In genomic region chr9:93307468-93308157, GRCh38 we compare ENCODE assay signal across 18 cellular contexts.
DNase-seq lines count a peak whose midpoint lies in the region; ATAC-seq and TF ChIP-seq lines count a peak whose summit lies in the region.
"Had no signal": no experiment of that assay in that cellular context is flagged by ENCODE, and none has a peak within 500 bp of the region (broad histone marks: within the 10 kb centered on the region; RNA-seq: fewer than 3 reads in every experiment).

No MANE protein-coding gene starts in this region.

- H2BK5ac ChIP-seq in trophoblast cell (ENCODE audit: low read depth, low read length, poor library complexity) = no peak overlapping the region

- TF ChIP-seq CTCF in neural progenitor cell (IDR thresholded peaks at IDR 0.05) = no peak

- H3K4me2 ChIP-seq in trophoblast cell (ENCODE audit: low read length) (no peak overlapping the region), neural progenitor cell (no peak overlapping the region)
- H3K4me2 ChIP-seq: GM23338 had no signal

- H3K79me1 ChIP-seq in trophoblast cell (ENCODE audit: low read length) = no peaks in the 10 kb centered on the region

- H3K36me3 ChIP-seq in trophoblast cell (ENCODE audit: control insufficient read depth in 1 of 2, insufficient read depth in 2 of 2, low read length in 2 of 2) (peaks cover 0 to 2% of the 10 kb centered on the region in 2 experiments), aorta (ENCODE audit: control insufficient read depth in 1 of 2, insufficient read depth in 2 of 2, low read length in 1 of 2) (no peaks in the 10 kb centered on the region), neural progenitor cell (no peaks in the 10 kb centered on the region)

- no peak overlapping the region for H3K9ac ChIP-seq in trophoblast cell (ENCODE audit: low read length)
- no peak overlapping the region for H3K9ac ChIP-seq in neural progenitor cell

- H3K27ac ChIP-seq in trophoblast cell (ENCODE audit: low read depth, low read length) (no peak overlapping the region), aorta (ENCODE audit: low read depth in 1 of 2, low read length in 2 of 2) (no peak overlapping the region), neural progenitor cell (no peak overlapping the region)

- no peak overlapping the region for H3K4me3 Mint-ChIP-seq in activated CD8-positive, alpha-beta memory T cell treated with anti-CD3 and anti-CD28 coated beads, Interleukin-2, amount 10 ng/mL, durations not matched to agents 7 days and 5 days
- no peak overlapping the region for H3K4me3 Mint-ChIP-seq in activated T-helper 1 cell treated with anti-CD3 and anti-CD28 coated beads, Interleukin-12 subunit alpha, Interleukin-12 subunit beta, Interleukin-2, Interleukin-4 antibody, amounts not matched to agents 30 ng/mL and 10 ng/mL and 1 ng/mL, durations not matched to agents 14 hours and 24 hours and 36 hours
- H3K4me3 Mint-ChIP-seq in neural progenitor cell = no peak overlapping the region
- H3K4me3 Mint-ChIP-seq: CD8-positive, alpha-beta T cell; GM23338 had no signal

- no peak overlapping the region for H2BK120ac ChIP-seq in trophoblast cell (ENCODE audit: insufficient read depth, low read length, poor library complexity)

- DNase-seq in activated CD8-positive, alpha-beta memory T cell treated with anti-CD3 and anti-CD28 coated beads, Interleukin-2, amount 10 ng/mL, durations not matched to agents 7 days and 5 days = peak; percentile 31
- DNase-seq in activated CD8-positive, alpha-beta memory T cell treated with anti-CD3 and anti-CD28 coated beads, Interleukin-2, amount 50 U/mL, for 4 hours = no peak
- DNase-seq in ecto neural progenitor cell (ENCODE audit: low spot score) (peak; percentile 36), trophoblast cell (peak; percentile 35 to 42), aorta (peak; percentile 24 to 65), neural progenitor cell (ENCODE audit: low spot score) (no peak), A172 (ENCODE audit: low spot score) (no peak)
- no peak for DNase-seq in activated T-helper 1 cell treated with anti-CD3 and anti-CD28 coated beads, Interleukin-12 subunit alpha, Interleukin-12 subunit beta, Interleukin-2, Interleukin-4 antibody, amounts not matched to agents 30 ng/mL and 10 ng/mL and 1 ng/mL, durations not matched to agents 14 hours and 24 hours and 36 hours (ENCODE audit: low spot score)
- DNase-seq: 8988T, DND-41, GDM1, MM.1S, NCI-H1092 treated with DMSO at 0.1 percent for 48 hours, NCI-H2081 treated with DMSO at 0.1 percent for 48 hours, NCI-H510A treated with DMSO at 0.1 percent for 48 hours, NCI-H82 had no signal

- no peak overlapping the region for H2BK12ac ChIP-seq in trophoblast cell (ENCODE audit: low read length)

- peaks cover 16% of the 10 kb centered on the region for H3K27me3 Mint-ChIP-seq in activated CD8-positive, alpha-beta memory T cell treated with anti-CD3 and anti-CD28 coated beads, Interleukin-2, amount 10 ng/mL, durations not matched to agents 7 days and 5 days
- peaks cover 2% of the 10 kb centered on the region for H3K27me3 Mint-ChIP-seq in activated T-helper 1 cell treated with anti-CD3 and anti-CD28 coated beads, Interleukin-12 subunit alpha, Interleukin-12 subunit beta, Interleukin-2, Interleukin-4 antibody, amounts not matched to agents 30 ng/mL and 10 ng/mL and 1 ng/mL, durations not matched to agents 14 hours and 24 hours and 36 hours (ENCODE audit: insufficient read depth)
- H3K27me3 Mint-ChIP-seq in neural progenitor cell (ENCODE audit: insufficient read depth, low read depth) = peaks cover 4% of the 10 kb centered on the region

- H4K20me1 ChIP-seq in neural progenitor cell (ENCODE audit: low read depth) = no peaks in the 10 kb centered on the region

- no peaks in the 10 kb centered on the region for H3K9me3 Mint-ChIP-seq in activated CD8-positive, alpha-beta memory T cell treated with anti-CD3 and anti-CD28 coated beads, Interleukin-2, amount 10 ng/mL, durations not matched to agents 7 days and 5 days (ENCODE audit: low read depth)
- H3K9me3 Mint-ChIP-seq in activated T-helper 1 cell treated with anti-CD3 and anti-CD28 coated beads, Interleukin-12 subunit alpha, Interleukin-12 subunit beta, Interleukin-2, Interleukin-4 antibody, amounts not matched to agents 30 ng/mL and 10 ng/mL and 1 ng/mL, durations not matched to agents 14 hours and 24 hours and 36 hours = no peaks in the 10 kb centered on the region
- no peaks in the 10 kb centered on the region for H3K9me3 Mint-ChIP-seq in neural progenitor cell
- H3K9me3 Mint-ChIP-seq: CD8-positive, alpha-beta T cell had no signal

- CTCF ChIA-PET in activated CD8-positive, alpha-beta memory T cell treated with anti-CD3 and anti-CD28 coated beads, Interleukin-2, amount 10 ng/mL, durations not matched to agents 7 days and 5 days (lab: Charles Lee) = no interaction called here

- H3K14ac ChIP-seq in trophoblast cell (ENCODE audit: low read length) = no peak overlapping the region

- H2AFZ ChIP-seq in trophoblast cell (ENCODE audit: insufficient read depth, low read length, poor library complexity) (no peak overlapping the region), neural progenitor cell (replicated peaks) (no peak overlapping the region)
- H2AFZ ChIP-seq: GM23338 had no signal

- H3K23ac ChIP-seq in trophoblast cell (ENCODE audit: low read length) = no peak overlapping the region

- no peak overlapping the region for H3K4ac ChIP-seq in trophoblast cell (ENCODE audit: low read depth, low read length)

- H3K4me1 Mint-ChIP-seq in activated CD8-positive, alpha-beta memory T cell treated with anti-CD3 and anti-CD28 coated beads, Interleukin-2, amount 10 ng/mL, durations not matched to agents 7 days and 5 days = peaks cover 1% of the 10 kb centered on the region
- H3K4me1 Mint-ChIP-seq in activated T-helper 1 cell treated with anti-CD3 and anti-CD28 coated beads, Interleukin-12 subunit alpha, Interleukin-12 subunit beta, Interleukin-2, Interleukin-4 antibody, amounts not matched to agents 30 ng/mL and 10 ng/mL and 1 ng/mL, durations not matched to agents 14 hours and 24 hours and 36 hours (ENCODE audit: low read depth) = peaks cover 2% of the 10 kb centered on the region
- H3K4me1 Mint-ChIP-seq in neural progenitor cell = peaks cover 13% of the 10 kb centered on the region

- H3K18ac ChIP-seq in trophoblast cell (ENCODE audit: low read length) = no peak overlapping the region

- H3K4me3 ChIP-seq in trophoblast cell (ENCODE audit: low read depth, low read length) (no peak overlapping the region), aorta (ENCODE audit: low read length in 2 of 2) (no peak overlapping the region), neural progenitor cell (no peak overlapping the region)
- H3K4me3 ChIP-seq: GM23338 had no signal

- no peak overlapping the region for H2AK5ac ChIP-seq in trophoblast cell (ENCODE audit: low read length)

- no peaks in the 10 kb centered on the region for H3K4me1 ChIP-seq in trophoblast cell (ENCODE audit: control insufficient read depth in 1 of 2, insufficient read depth in 2 of 2, low read length in 2 of 2)
- no peaks in the 10 kb centered on the region for H3K4me1 ChIP-seq in aorta (ENCODE audit: control insufficient read depth in 1 of 2, insufficient read depth in 2 of 2, low read length in 2 of 2)
- no peaks in the 10 kb centered on the region for H3K4me1 ChIP-seq in neural progenitor cell

- ATAC-seq in activated CD8-positive, alpha-beta memory T cell treated with anti-CD3 and anti-CD28 coated beads, Interleukin-2, amount 10 ng/mL, durations not matched to agents 7 days and 5 days = no peak
- ATAC-seq in aorta (ENCODE audit: low FRiP score) = no peak
- ATAC-seq: CD8-positive, alpha-beta T cell; GM23338 had no signal

- no peaks in the 10 kb centered on the region for H3F3A ChIP-seq in neural progenitor cell (ENCODE audit: low read depth)

- H3K79me2 ChIP-seq in trophoblast cell (ENCODE audit: control insufficient read depth, insufficient read depth, low read length, poor library complexity) = no peaks in the 10 kb centered on the region
- H3K79me2 ChIP-seq in neural progenitor cell (ENCODE audit: low read depth) = no peaks in the 10 kb centered on the region

- no peaks in the 10 kb centered on the region for H3K9me3 ChIP-seq in trophoblast cell (ENCODE audit: insufficient read depth, low read depth, low read length)
- no peaks in the 10 kb centered on the region for H3K9me3 ChIP-seq in aorta (ENCODE audit: control insufficient read depth, low read length)
- H3K9me3 ChIP-seq in neural progenitor cell (ENCODE audit: low read depth) = no peaks in the 10 kb centered on the region

- H4K91ac ChIP-seq in trophoblast cell (ENCODE audit: low read depth, low read length) = no peak overlapping the region

- whole genome bisulfite sequencing in trophoblast cell (ENCODE audit: extremely low coverage, insufficient coverage, insufficient read length) = no CpG with 5 or more reads among the region's 24 CpGs
- WGBS in aorta, 2 donors = 89 to 92% methylated on average over 24 of the region's 24 CpGs

- H3K27me3 ChIP-seq in trophoblast cell (ENCODE audit: insufficient read depth, low read length) = no peaks in the 10 kb centered on the region
- no peaks in the 10 kb centered on the region for H3K27me3 ChIP-seq in aorta (ENCODE audit: control insufficient read depth in 1 of 2, insufficient read depth in 2 of 2, low read length in 1 of 2)
- H3K27me3 ChIP-seq in neural progenitor cell = no peaks in the 10 kb centered on the region

- no peaks in the 10 kb centered on the region for H3K36me3 Mint-ChIP-seq in activated CD8-positive, alpha-beta memory T cell treated with anti-CD3 and anti-CD28 coated beads, Interleukin-2, amount 10 ng/mL, durations not matched to agents 7 days and 5 days
- no peaks in the 10 kb centered on the region for H3K36me3 Mint-ChIP-seq in activated T-helper 1 cell treated with anti-CD3 and anti-CD28 coated beads, Interleukin-12 subunit alpha, Interleukin-12 subunit beta, Interleukin-2, Interleukin-4 antibody, amounts not matched to agents 30 ng/mL and 10 ng/mL and 1 ng/mL, durations not matched to agents 14 hours and 24 hours and 36 hours (ENCODE audit: low read depth)
- peaks cover 5% of the 10 kb centered on the region for H3K36me3 Mint-ChIP-seq in neural progenitor cell
- H3K36me3 Mint-ChIP-seq: CD8-positive, alpha-beta T cell had no signal

- H4K8ac ChIP-seq in trophoblast cell (ENCODE audit: low read depth, low read length) = no peak overlapping the region

- no peak overlapping the region for H3K27ac Mint-ChIP-seq in activated CD8-positive, alpha-beta memory T cell treated with anti-CD3 and anti-CD28 coated beads, Interleukin-2, amount 10 ng/mL, durations not matched to agents 7 days and 5 days
- no peak overlapping the region for H3K27ac Mint-ChIP-seq in activated T-helper 1 cell treated with anti-CD3 and anti-CD28 coated beads, Interleukin-12 subunit alpha, Interleukin-12 subunit beta, Interleukin-2, Interleukin-4 antibody, amounts not matched to agents 30 ng/mL and 10 ng/mL and 1 ng/mL, durations not matched to agents 14 hours and 24 hours and 36 hours
- H3K27ac Mint-ChIP-seq in neural progenitor cell = no peak overlapping the region
- H3K27ac Mint-ChIP-seq: CD8-positive, alpha-beta T cell; GM23338 had no signal

- intact Hi-C loops in aorta (cut with DNase I) = loop anchor here (10.0 kb wide), 1 partner anchor 303 kb away; no protein-coding TSS in a partner anchor
- intact Hi-C loops in activated T-helper 1 cell treated with anti-CD3 and anti-CD28 coated beads, Interleukin-12 subunit alpha, Interleukin-12 subunit beta, Interleukin-2, Interleukin-4 antibody, amounts not matched to agents 30 ng/mL and 10 ng/mL and 1 ng/mL, durations not matched to agents 14 hours and 24 hours and 36 hours (cut with micrococcal nuclease) = loop anchor here (10.0 kb wide), 1 partner anchor 303 kb away; no protein-coding TSS in a partner anchor

- no peak overlapping the region for H4K12ac ChIP-seq in trophoblast cell (ENCODE audit: low read depth, low read length)

Comparison
In these comparisons a context has a peak if more than half of its experiments do, and no peak if none do; other contexts are left out.
1. DNase-seq: peak in activated CD8-positive, alpha-beta memory T cell treated with anti-CD3 and anti-CD28 coated beads, Interleukin-2, amount 10 ng/mL, durations not matched to agents 7 days and 5 days (single experiment), ecto neural progenitor cell (single experiment), trophoblast cell (2 of 2) and aorta (2 of 2); none in activated CD8-positive, alpha-beta memory T cell treated with anti-CD3 and anti-CD28 coated beads, Interleukin-2, amount 50 U/mL, for 4 hours (single experiment), activated T-helper 1 cell treated with anti-CD3 and anti-CD28 coated beads, Interleukin-12 subunit alpha, Interleukin-12 subunit beta, Interleukin-2, Interleukin-4 antibody, amounts not matched to agents 30 ng/mL and 10 ng/mL and 1 ng/mL, durations not matched to agents 14 hours and 24 hours and 36 hours (single experiment), neural progenitor cell (single experiment) and A172 (single experiment).